Comparison of ENCODE assay signal across 1 cellular context in the genomic region with DNA sequence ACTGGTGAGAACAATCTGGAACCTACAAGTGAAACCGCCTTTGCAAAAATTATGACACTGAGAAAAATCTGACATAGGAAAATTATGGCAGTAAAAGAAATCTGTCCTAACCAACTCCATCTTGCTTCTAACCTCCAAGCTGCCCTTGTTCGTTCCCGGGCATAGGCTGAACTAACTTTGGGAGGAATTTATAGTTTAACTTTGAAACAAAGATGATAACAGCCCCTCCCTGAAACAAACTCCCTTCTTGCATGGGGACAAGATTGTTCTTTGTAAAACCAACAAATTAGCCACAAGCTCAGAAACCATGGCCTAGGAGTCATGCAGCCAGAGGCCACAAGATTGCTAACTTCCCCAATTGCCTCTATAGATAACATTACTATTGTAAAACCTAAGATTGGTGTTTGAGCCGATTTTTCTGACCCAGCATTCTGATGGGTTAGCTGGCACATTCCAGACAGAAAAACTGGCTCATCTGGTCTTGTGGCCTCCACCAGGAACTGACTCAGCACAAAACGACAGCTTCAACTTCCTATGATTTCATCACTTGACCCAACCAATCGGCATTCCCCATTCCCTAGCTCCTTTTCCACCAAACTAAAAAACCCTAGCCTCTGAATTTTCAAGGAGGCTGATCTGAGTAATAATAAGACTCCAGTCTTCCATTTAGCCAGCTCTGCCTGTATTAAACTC.
TF ChIP-seq lines count a peak whose summit lies in the region.

No MANE protein-coding gene starts in this region.

TF ChIP-seq in GM23338, 12 proteins besides CTCF, POLR2A, EP300 and RAD21 (continued from another document):
- TF ChIP-seq, protein P1, sequence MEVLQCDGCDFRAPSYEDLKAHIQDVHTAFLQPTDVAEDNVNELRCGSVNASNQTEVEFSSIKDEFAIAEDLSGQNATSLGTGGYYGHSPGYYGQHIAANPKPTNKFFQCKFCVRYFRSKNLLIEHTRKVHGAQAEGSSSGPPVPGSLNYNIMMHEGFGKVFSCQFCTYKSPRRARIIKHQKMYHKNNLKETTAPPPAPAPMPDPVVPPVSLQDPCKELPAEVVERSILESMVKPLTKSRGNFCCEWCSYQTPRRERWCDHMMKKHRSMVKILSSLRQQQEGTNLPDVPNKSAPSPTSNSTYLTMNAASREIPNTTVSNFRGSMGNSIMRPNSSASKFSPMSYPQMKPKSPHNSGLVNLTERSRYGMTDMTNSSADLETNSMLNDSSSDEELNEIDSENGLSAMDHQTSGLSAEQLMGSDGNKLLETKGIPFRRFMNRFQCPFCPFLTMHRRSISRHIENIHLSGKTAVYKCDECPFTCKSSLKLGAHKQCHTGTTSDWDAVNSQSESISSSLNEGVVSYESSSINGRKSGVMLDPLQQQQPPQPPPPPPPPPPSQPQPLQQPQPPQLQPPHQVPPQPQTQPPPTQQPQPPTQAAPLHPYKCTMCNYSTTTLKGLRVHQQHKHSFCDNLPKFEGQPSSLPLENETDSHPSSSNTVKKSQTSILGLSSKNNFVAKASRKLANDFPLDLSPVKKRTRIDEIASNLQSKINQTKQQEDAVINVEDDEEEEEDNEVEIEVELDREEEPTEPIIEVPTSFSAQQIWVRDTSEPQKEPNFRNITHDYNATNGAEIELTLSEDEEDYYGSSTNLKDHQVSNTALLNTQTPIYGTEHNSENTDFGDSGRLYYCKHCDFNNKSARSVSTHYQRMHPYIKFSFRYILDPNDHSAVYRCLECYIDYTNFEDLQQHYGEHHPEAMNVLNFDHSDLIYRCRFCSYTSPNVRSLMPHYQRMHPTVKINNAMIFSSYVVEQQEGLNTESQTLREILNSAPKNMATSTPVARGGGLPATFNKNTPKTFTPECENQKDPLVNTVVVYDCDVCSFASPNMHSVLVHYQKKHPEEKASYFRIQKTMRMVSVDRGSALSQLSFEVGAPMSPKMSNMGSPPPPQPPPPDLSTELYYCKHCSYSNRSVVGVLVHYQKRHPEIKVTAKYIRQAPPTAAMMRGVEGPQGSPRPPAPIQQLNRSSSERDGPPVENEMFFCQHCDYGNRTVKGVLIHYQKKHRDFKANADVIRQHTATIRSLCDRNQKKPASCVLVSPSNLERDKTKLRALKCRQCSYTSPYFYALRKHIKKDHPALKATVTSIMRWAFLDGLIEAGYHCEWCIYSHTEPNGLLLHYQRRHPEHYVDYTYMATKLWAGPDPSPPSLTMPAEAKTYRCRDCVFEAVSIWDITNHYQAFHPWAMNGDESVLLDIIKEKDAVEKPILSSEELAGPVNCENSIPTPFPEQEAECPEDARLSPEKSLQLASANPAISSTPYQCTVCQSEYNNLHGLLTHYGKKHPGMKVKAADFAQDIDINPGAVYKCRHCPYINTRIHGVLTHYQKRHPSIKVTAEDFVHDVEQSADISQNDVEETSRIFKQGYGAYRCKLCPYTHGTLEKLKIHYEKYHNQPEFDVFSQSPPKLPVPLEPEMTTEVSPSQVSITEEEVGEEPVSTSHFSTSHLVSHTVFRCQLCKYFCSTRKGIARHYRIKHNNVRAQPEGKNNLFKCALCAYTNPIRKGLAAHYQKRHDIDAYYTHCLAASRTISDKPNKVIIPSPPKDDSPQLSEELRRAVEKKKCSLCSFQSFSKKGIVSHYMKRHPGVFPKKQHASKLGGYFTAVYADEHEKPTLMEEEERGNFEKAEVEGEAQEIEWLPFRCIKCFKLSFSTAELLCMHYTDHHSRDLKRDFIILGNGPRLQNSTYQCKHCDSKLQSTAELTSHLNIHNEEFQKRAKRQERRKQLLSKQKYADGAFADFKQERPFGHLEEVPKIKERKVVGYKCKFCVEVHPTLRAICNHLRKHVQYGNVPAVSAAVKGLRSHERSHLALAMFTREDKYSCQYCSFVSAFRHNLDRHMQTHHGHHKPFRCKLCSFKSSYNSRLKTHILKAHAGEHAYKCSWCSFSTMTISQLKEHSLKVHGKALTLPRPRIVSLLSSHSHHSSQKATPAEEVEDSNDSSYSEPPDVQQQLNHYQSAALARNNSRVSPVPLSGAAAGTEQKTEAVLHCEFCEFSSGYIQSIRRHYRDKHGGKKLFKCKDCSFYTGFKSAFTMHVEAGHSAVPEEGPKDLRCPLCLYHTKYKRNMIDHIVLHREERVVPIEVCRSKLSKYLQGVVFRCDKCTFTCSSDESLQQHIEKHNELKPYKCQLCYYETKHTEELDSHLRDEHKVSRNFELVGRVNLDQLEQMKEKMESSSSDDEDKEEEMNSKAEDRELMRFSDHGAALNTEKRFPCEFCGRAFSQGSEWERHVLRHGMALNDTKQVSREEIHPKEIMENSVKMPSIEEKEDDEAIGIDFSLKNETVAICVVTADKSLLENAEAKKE (CRISPR knock-in tag; IDR thresholded peaks at IDR 0.05): no peak
- no peak for TF ChIP-seq ETS1 (IDR thresholded peaks at IDR 0.05)
- TF ChIP-seq NANOG (IDR thresholded peaks at IDR 0.05; ENCODE audit: borderline replicate concordance): no peak
- TF ChIP-seq CREB1 (CRISPR knock-in tag; IDR thresholded peaks at IDR 0.05; ENCODE audit: low read depth): no peak
- no peak for TF ChIP-seq EZH2phosphoT487 (IDR thresholded peaks at IDR 0.05; ENCODE audit: unreplicated experiment)
- TF ChIP-seq JUNB (IDR thresholded peaks at IDR 0.05; ENCODE audit: unreplicated experiment): no peak
- no peak for TF ChIP-seq ZNF331 (CRISPR knock-in tag; IDR thresholded peaks at IDR 0.05; ENCODE audit: low read depth)
- no peak for TF ChIP-seq ZNF114 (CRISPR knock-in tag; IDR thresholded peaks at IDR 0.05)
- no peak for TF ChIP-seq POLR2AphosphoS5 (IDR thresholded peaks at IDR 0.05; ENCODE audit: low read depth)
- TF ChIP-seq, protein P2, sequence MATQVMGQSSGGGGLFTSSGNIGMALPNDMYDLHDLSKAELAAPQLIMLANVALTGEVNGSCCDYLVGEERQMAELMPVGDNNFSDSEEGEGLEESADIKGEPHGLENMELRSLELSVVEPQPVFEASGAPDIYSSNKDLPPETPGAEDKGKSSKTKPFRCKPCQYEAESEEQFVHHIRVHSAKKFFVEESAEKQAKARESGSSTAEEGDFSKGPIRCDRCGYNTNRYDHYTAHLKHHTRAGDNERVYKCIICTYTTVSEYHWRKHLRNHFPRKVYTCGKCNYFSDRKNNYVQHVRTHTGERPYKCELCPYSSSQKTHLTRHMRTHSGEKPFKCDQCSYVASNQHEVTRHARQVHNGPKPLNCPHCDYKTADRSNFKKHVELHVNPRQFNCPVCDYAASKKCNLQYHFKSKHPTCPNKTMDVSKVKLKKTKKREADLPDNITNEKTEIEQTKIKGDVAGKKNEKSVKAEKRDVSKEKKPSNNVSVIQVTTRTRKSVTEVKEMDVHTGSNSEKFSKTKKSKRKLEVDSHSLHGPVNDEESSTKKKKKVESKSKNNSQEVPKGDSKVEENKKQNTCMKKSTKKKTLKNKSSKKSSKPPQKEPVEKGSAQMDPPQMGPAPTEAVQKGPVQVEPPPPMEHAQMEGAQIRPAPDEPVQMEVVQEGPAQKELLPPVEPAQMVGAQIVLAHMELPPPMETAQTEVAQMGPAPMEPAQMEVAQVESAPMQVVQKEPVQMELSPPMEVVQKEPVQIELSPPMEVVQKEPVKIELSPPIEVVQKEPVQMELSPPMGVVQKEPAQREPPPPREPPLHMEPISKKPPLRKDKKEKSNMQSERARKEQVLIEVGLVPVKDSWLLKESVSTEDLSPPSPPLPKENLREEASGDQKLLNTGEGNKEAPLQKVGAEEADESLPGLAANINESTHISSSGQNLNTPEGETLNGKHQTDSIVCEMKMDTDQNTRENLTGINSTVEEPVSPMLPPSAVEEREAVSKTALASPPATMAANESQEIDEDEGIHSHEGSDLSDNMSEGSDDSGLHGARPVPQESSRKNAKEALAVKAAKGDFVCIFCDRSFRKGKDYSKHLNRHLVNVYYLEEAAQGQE (IDR thresholded peaks at IDR 0.05; ENCODE audit: unreplicated experiment): no peak
